In the genomic region with DNA sequence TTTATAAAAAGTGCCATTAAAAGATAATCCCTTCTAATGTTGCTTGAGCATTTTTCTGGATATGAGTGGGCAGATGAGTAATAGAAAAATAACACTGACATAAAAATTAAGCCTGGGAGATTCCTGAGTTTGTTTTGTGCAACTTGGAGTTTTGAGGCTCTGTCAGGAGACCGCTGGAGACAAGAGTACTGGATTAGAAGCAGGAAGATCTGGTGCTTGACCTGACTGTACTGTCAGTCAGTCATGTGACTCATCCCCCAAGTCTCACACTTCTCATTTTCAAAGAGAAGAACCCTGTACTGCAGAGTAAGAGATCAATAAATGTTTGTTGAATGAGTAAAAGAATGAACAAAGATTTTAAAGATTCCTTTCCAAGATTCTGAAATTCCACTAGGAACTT, we compare ENCODE assay signal across 1 cellular context.
TF ChIP-seq lines count a peak whose summit lies in the region.

No MANE protein-coding gene starts in this region.

TF ChIP-seq in K562, 482 proteins besides CTCF, POLR2A, EP300 and RAD21:
- TF ChIP-seq, protein P1, sequence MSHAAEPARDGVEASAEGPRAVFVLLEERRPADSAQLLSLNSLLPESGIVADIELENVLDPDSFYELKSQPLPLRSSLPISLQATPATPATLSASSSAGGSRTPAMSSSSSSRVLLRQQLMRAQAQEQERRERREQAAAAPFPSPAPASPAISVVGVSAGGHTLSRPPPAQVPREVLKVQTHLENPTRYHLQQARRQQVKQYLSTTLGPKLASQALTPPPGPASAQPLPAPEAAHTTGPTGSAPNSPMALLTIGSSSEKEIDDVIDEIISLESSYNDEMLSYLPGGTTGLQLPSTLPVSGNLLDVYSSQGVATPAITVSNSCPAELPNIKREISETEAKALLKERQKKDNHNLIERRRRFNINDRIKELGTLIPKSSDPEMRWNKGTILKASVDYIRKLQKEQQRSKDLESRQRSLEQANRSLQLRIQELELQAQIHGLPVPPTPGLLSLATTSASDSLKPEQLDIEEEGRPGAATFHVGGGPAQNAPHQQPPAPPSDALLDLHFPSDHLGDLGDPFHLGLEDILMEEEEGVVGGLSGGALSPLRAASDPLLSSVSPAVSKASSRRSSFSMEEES (CRISPR knock-in tag; IDR thresholded peaks at IDR 0.05) = peak; percentile 60
- TF ChIP-seq, protein P2, sequence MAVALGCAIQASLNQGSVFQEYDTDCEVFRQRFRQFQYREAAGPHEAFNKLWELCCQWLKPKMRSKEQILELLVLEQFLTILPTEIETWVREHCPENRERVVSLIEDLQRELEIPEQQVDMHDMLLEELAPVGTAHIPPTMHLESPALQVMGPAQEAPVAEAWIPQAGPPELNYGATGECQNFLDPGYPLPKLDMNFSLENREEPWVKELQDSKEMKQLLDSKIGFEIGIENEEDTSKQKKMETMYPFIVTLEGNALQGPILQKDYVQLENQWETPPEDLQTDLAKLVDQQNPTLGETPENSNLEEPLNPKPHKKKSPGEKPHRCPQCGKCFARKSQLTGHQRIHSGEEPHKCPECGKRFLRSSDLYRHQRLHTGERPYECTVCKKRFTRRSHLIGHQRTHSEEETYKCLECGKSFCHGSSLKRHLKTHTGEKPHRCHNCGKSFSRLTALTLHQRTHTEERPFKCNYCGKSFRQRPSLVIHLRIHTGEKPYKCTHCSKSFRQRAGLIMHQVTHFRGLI (CRISPR knock-in tag; IDR thresholded peaks at IDR 0.05) = no peak
- no peak for TF ChIP-seq PRPF4 (IDR thresholded peaks at IDR 0.05; ENCODE audit: insufficient read depth, low read depth, low read length, poor library complexity, severe bottlenecking)
- TF ChIP-seq, protein P3, sequence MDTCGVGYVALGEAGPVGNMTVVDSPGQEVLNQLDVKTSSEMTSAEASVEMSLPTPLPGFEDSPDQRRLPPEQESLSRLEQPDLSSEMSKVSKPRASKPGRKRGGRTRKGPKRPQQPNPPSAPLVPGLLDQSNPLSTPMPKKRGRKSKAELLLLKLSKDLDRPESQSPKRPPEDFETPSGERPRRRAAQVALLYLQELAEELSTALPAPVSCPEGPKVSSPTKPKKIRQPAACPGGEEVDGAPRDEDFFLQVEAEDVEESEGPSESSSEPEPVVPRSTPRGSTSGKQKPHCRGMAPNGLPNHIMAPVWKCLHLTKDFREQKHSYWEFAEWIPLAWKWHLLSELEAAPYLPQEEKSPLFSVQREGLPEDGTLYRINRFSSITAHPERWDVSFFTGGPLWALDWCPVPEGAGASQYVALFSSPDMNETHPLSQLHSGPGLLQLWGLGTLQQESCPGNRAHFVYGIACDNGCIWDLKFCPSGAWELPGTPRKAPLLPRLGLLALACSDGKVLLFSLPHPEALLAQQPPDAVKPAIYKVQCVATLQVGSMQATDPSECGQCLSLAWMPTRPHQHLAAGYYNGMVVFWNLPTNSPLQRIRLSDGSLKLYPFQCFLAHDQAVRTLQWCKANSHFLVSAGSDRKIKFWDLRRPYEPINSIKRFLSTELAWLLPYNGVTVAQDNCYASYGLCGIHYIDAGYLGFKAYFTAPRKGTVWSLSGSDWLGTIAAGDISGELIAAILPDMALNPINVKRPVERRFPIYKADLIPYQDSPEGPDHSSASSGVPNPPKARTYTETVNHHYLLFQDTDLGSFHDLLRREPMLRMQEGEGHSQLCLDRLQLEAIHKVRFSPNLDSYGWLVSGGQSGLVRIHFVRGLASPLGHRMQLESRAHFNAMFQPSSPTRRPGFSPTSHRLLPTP (IDR thresholded peaks at IDR 0.05; ENCODE audit: borderline replicate concordance, extremely low read depth, insufficient read length) = no peak
